In genomic region chr10:100427374-100427773, GRCh38 we compare ENCODE assay signal across 9 cellular contexts. TPM values are rescaled to one million over a fixed set of nuclear protein-coding genes. Genes with fewer than 3 reads are reported as not detected.
"Had no signal": no experiment of that assay in that cellular context is flagged by ENCODE, and none has a peak within 500 bp of the region (broad histone marks: within the 10 kb centered on the region; RNA-seq: fewer than 3 reads in every experiment).

No MANE protein-coding gene starts in this region.

- H3K27ac ChIP-seq: GM23248 had no signal

- H3K4me2 ChIP-seq: GM23338 had no signal

- H3K4me3 ChIP-seq: GM23248, GM23338, HAP-1 had no signal

- DNase-seq: GM23248, GOT3, H7, H9, HCEC 1CT, HFFc6 had no signal

- H3K9me3 ChIP-seq: HAP-1 had no signal

- H2AFZ ChIP-seq: GM23248, GM23338 had no signal

- ATAC-seq: GM23338, HCT116 had no signal

- H3K36me3 ChIP-seq: HAP-1 had no signal

- H3K9ac ChIP-seq: GM23248 had no signal

RNA-seq across cellular contexts. Expression of gene WNT8B, which starts 35.4 kb away (rescaled TPM):
- polyA plus RNA-seq: GM23248 had no signal
